2 cellular contexts compared by ENCODE assay signal in the genomic region with DNA sequence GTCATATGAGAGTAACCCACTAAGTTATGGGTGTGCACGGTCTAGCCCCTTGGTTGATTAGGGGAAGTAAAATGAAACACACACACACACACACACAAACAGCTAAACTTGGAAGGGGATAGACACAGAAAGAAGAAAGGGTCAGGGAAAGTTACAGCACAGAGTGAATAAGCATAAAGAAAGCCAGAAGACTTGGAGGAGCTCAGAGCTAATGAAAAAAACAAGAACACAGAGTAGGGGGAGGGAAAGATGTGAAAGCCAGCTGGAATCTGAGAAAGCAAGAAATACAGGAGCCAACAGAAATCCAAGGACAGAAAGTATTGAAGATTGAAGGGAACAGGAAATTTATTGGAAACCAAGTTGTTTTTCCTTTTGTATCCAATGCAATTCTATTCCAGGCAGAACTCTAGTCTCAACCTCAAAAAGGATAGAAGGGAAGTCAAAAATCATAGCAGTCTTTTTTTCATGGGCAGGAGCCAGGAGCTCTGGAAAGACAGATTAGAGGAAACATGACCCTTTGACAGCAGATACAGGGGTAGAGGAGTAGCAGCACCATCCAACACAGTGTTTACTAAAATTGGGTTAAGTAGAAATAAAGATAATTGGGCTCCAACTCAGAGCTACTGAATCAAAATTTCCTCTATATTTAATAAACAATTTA.
A peak's percentile ranks its signal among the peaks of the same experiment; 100 is the strongest.
TF ChIP-seq lines count a peak whose summit lies in the region.

No MANE protein-coding gene starts in this region.

TF ChIP-seq in liver, 16 proteins besides CTCF, POLR2A, EP300 and RAD21:
- TF ChIP-seq, protein P1, sequence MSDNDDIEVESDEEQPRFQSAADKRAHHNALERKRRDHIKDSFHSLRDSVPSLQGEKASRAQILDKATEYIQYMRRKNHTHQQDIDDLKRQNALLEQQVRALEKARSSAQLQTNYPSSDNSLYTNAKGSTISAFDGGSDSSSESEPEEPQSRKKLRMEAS (IDR thresholded peaks at IDR 0.05) = no peak
- TF ChIP-seq FOXA2 (IDR thresholded peaks at IDR 0.05) = no peak
- TF ChIP-seq RXRA (IDR thresholded peaks at IDR 0.05) = no peak
- TF ChIP-seq NR2F2 (IDR thresholded peaks at IDR 0.05) = peak; percentile 69

TF ChIP-seq in HepG2, 621 proteins besides CTCF, POLR2A, EP300 and RAD21:
- TF ChIP-seq, protein P2, sequence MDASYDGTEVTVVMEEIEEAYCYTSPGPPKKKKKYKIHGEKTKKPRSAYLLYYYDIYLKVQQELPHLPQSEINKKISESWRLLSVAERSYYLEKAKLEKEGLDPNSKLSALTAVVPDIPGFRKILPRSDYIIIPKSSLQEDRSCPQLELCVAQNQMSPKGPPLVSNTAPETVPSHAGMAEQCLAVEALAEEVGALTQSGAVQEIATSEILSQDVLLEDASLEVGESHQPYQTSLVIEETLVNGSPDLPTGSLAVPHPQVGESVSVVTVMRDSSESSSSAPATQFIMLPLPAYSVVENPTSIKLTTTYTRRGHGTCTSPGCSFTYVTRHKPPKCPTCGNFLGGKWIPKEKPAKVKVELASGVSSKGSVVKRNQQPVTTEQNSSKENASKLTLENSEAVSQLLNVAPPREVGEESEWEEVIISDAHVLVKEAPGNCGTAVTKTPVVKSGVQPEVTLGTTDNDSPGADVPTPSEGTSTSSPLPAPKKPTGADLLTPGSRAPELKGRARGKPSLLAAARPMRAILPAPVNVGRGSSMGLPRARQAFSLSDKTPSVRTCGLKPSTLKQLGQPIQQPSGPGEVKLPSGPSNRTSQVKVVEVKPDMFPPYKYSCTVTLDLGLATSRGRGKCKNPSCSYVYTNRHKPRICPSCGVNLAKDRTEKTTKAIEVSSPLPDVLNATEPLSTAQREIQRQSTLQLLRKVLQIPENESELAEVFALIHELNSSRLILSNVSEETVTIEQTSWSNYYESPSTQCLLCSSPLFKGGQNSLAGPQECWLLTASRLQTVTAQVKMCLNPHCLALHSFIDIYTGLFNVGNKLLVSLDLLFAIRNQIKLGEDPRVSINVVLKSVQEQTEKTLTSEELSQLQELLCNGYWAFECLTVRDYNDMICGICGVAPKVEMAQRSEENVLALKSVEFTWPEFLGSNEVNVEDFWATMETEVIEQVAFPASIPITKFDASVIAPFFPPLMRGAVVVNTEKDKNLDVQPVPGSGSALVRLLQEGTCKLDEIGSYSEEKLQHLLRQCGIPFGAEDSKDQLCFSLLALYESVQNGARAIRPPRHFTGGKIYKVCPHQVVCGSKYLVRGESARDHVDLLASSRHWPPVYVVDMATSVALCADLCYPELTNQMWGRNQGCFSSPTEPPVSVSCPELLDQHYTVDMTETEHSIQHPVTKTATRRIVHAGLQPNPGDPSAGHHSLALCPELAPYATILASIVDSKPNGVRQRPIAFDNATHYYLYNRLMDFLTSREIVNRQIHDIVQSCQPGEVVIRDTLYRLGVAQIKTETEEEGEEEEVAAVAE (CRISPR knock-in tag; IDR thresholded peaks at IDR 0.05; ENCODE audit: borderline replicate concordance) = no peak
- no peak for TF ChIP-seq ZNF652 (CRISPR knock-in tag; IDR thresholded peaks at IDR 0.05; ENCODE audit: borderline replicate concordance, low read depth)
- TF ChIP-seq ZMYM3 (CRISPR knock-in tag; IDR thresholded peaks at IDR 0.05) = no peak
- no peak for TF ChIP-seq RARG (CRISPR knock-in tag; IDR thresholded peaks at IDR 0.05; ENCODE audit: low read depth)
- TF ChIP-seq, protein P3, sequence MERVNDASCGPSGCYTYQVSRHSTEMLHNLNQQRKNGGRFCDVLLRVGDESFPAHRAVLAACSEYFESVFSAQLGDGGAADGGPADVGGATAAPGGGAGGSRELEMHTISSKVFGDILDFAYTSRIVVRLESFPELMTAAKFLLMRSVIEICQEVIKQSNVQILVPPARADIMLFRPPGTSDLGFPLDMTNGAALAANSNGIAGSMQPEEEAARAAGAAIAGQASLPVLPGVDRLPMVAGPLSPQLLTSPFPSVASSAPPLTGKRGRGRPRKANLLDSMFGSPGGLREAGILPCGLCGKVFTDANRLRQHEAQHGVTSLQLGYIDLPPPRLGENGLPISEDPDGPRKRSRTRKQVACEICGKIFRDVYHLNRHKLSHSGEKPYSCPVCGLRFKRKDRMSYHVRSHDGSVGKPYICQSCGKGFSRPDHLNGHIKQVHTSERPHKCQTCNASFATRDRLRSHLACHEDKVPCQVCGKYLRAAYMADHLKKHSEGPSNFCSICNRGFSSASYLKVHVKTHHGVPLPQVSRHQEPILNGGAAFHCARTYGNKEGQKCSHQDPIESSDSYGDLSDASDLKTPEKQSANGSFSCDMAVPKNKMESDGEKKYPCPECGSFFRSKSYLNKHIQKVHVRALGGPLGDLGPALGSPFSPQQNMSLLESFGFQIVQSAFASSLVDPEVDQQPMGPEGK (CRISPR knock-in tag; IDR thresholded peaks at IDR 0.05) = no peak
- TF ChIP-seq ZNF878 (CRISPR knock-in tag; IDR thresholded peaks at IDR 0.05) = no peak
- TF ChIP-seq ZBTB20 (CRISPR knock-in tag; IDR thresholded peaks at IDR 0.05; ENCODE audit: borderline replicate concordance, low read depth) = no peak
- TF ChIP-seq, protein P4, sequence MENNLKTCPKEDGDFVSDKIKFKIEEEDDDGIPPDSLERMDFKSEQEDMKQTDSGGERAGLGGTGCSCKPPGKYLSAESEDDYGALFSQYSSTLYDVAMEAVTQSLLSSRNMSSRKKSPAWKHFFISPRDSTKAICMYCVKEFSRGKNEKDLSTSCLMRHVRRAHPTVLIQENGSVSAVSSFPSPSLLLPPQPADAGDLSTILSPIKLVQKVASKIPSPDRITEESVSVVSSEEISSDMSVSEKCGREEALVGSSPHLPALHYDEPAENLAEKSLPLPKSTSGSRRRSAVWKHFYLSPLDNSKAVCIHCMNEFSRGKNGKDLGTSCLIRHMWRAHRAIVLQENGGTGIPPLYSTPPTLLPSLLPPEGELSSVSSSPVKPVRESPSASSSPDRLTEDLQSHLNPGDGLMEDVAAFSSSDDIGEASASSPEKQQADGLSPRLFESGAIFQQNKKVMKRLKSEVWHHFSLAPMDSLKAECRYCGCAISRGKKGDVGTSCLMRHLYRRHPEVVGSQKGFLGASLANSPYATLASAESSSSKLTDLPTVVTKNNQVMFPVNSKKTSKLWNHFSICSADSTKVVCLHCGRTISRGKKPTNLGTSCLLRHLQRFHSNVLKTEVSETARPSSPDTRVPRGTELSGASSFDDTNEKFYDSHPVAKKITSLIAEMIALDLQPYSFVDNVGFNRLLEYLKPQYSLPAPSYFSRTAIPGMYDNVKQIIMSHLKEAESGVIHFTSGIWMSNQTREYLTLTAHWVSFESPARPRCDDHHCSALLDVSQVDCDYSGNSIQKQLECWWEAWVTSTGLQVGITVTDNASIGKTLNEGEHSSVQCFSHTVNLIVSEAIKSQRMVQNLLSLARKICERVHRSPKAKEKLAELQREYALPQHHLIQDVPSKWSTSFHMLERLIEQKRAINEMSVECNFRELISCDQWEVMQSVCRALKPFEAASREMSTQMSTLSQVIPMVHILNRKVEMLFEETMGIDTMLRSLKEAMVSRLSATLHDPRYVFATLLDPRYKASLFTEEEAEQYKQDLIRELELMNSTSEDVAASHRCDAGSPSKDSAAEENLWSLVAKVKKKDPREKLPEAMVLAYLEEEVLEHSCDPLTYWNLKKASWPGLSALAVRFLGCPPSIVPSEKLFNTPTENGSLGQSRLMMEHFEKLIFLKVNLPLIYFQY (CRISPR knock-in tag; IDR thresholded peaks at IDR 0.05; ENCODE audit: borderline replicate concordance) = no peak
- no peak for TF ChIP-seq CEBPB (IDR thresholded peaks at IDR 0.05; ENCODE audit: borderline replicate concordance, low read depth, low read length)
- no peak for TF ChIP-seq TAF15 (IDR thresholded peaks at IDR 0.05; ENCODE audit: low read depth, low read length, poor library complexity, severe bottlenecking)
- TF ChIP-seq IRX3 (CRISPR knock-in tag; IDR thresholded peaks at IDR 0.05; ENCODE audit: borderline replicate concordance, low read depth) = no peak
- no peak for TF ChIP-seq ZNF230 (CRISPR knock-in tag; IDR thresholded peaks at IDR 0.05)
- TF ChIP-seq AGO1 (IDR thresholded peaks at IDR 0.05; ENCODE audit: low read depth, low read length, poor library complexity, severe bottlenecking) = no peak
